ENCODE assay signal across 20 cellular contexts in genomic region chr2:15812187-15812830, GRCh38.
A peak's percentile ranks its signal among the peaks of the same experiment; 100 is the strongest.
DNase-seq lines count a peak whose midpoint lies in the region; ATAC-seq, FAIRE-seq and TF ChIP-seq lines count a peak whose summit lies in the region.
"Had no signal": no experiment of that assay in that cellular context is flagged by ENCODE, and none has a peak within 500 bp of the region (broad histone marks: within the 10 kb centered on the region; RNA-seq: fewer than 3 reads in every experiment).

No MANE protein-coding gene starts in this region.

- intact Hi-C loops in MCF 10A (cut with micrococcal nuclease) (no loop called here), mammary epithelial cell (cut with micrococcal nuclease) (no loop called here), vagina (cut with DNase I) (no loop called here)

- no peak overlapping the region for H3K4me3 Mint-ChIP-seq in MCF 10A (ENCODE audit: unreplicated experiment)
- no peak overlapping the region for H3K4me3 Mint-ChIP-seq in T-helper 17 cell

- ATAC-seq in GM19467 (IDR thresholded peaks at IDR 0.05; ENCODE audit: unreplicated experiment) (no peak), T-helper 17 cell (no peak)

- no peak overlapping the region; the same call in 1 of the 2 replicates for H2BK5ac ChIP-seq in H1 (ENCODE audit: low read depth, low read length)

- H3K4me2 ChIP-seq in mammary epithelial cell (ENCODE audit: insufficient read depth, low read depth, low read length) (no peak overlapping the region), H1 (ENCODE audit: insufficient read depth in 1 of 2, low read depth in 2 of 2, low read length in 2 of 2) (no peak overlapping the region)

- H3K27ac ChIP-seq in mammary epithelial cell (ENCODE audit: insufficient read depth, low read depth, low read length) (no peak overlapping the region), H1 (ENCODE audit: low read depth, low read length) (no peak overlapping the region), vagina (no peak overlapping the region)
- H3K27ac ChIP-seq: BLaER1 treated with 17β-estradiol and CSF1 and Interleukin-3, amounts not matched to agents 10 nM and 100 nM had no signal

- POLR2A ChIA-PET in MCF 10A (lab: Yijun Ruan, JAX), result no interaction called here
- POLR2A ChIA-PET in H1 (lab: Charles Lee; ENCODE audit: partially characterized antibody), result interaction anchor here (1.4 kb wide), 1 partner anchor 12 kb away, joined by 3 read pairs; no protein-coding TSS in a partner anchor

- no peak overlapping the region for H3K56ac ChIP-seq in H1 (replicated peaks; ENCODE audit: insufficient read length, low read depth, low read length)

- CTCF ChIA-PET in MCF 10A (lab: Yijun Ruan, JAX), result interaction anchor here (0.6 kb wide), 1 partner anchor 38 kb away, joined by 3 read pairs; no protein-coding TSS in a partner anchor
- CTCF ChIA-PET in mammary epithelial cell (lab: Charles Lee; ENCODE audit: low non-redundant PET), result no interaction called here
- CTCF ChIA-PET in H1 (lab: Charles Lee; ENCODE audit: partially characterized antibody), result interaction anchor here (0.9 to 2.1 kb wide), 8 partner anchors 8 to 470 kb away, joined by 3 to 6 read pairs (median 4); no protein-coding TSS in a partner anchor

- H4K5ac ChIP-seq in H1 (ENCODE audit: insufficient read length, low read depth, low read length), result no peak overlapping the region

- H3K27me3 ChIP-seq in mammary epithelial cell (ENCODE audit: insufficient read depth, low read length), result no peaks in the 10 kb centered on the region
- H3K27me3 ChIP-seq in H1 (replicated peaks in 1 of 4; ENCODE audit: control insufficient read depth in 3 of 4, extremely low read depth in 1 of 4, insufficient read depth in 3 of 4, low read length in 3 of 4), result no peaks in the 10 kb centered on the region
- H3K27me3 ChIP-seq in vagina, result no peaks in the 10 kb centered on the region
- H3K27me3 ChIP-seq: BLaER1 treated with 17β-estradiol and CSF1 and Interleukin-3, amounts not matched to agents 10 nM and 100 nM had no signal

- H3K79me1 ChIP-seq in H1 (ENCODE audit: low read depth, low read length), result no peaks in the 10 kb centered on the region

- no peaks in the 10 kb centered on the region for H3K79me2 ChIP-seq in mammary epithelial cell (ENCODE audit: insufficient read depth, low read length)
- no peaks in the 10 kb centered on the region for H3K79me2 ChIP-seq in H1 (ENCODE audit: control insufficient read depth in 1 of 2, insufficient read depth in 2 of 2, low read length in 2 of 2)

- no peaks in the 10 kb centered on the region for H3K23me2 ChIP-seq in H1 (ENCODE audit: low read depth, low read length)

- no peaks in the 10 kb centered on the region for H3K4me1 Mint-ChIP-seq in MCF 10A (ENCODE audit: insufficient read depth, unreplicated experiment)
- H3K4me1 Mint-ChIP-seq in T-helper 17 cell, result no peaks in the 10 kb centered on the region

- no peak overlapping the region for H3K23ac ChIP-seq in H1 (ENCODE audit: insufficient read length)

- H2AK5ac ChIP-seq in H1 (ENCODE audit: low read depth, low read length), result no peak overlapping the region

- TF ChIP-seq POLR2A in H1 (IDR thresholded peaks at IDR 0.05; ENCODE audit: control extremely low read depth in 1 of 2, low read depth in 2 of 2, low read length in 2 of 2), result no peak
- no peak for TF ChIP-seq POLR2A in vagina (IDR thresholded peaks at IDR 0.05)

- no peak overlapping the region for H2BK15ac ChIP-seq in H1 (ENCODE audit: low read length)

- H4K91ac ChIP-seq in H1 (replicated peaks; ENCODE audit: insufficient read length, low read length), result no peak overlapping the region

- H2AFZ ChIP-seq in mammary epithelial cell (ENCODE audit: low read depth, low read length), result no peak overlapping the region
- no peak overlapping the region for H2AFZ ChIP-seq in H1 (ENCODE audit: low read length)

- H3K9ac ChIP-seq in mammary epithelial cell (ENCODE audit: insufficient read depth, low read length), result no peak overlapping the region
- no peak overlapping the region for H3K9ac ChIP-seq in H1 (replicated peaks in 1 of 4; ENCODE audit: extremely low read depth in 1 of 4, low read depth in 3 of 4, low read length in 3 of 4)
- H3K9ac ChIP-seq: BLaER1 treated with 17β-estradiol and CSF1 and Interleukin-3, amounts not matched to agents 10 nM and 100 nM had no signal

- H3K18ac ChIP-seq in H1 (ENCODE audit: extremely low read depth, low read length), result no peak overlapping the region

- no peak overlapping the region for H4K8ac ChIP-seq in H1 (ENCODE audit: extremely low read depth, insufficient read depth, low read length)

- H3K9me3 Mint-ChIP-seq in MCF 10A (ENCODE audit: unreplicated experiment), result no peaks in the 10 kb centered on the region

- no peaks in the 10 kb centered on the region for H3K4me1 ChIP-seq in mammary epithelial cell (ENCODE audit: insufficient read depth, low read length)
- peaks cover 0 to 29% (median 10%) of the 10 kb centered on the region in 4 experiments; a peak in 6 of 7 replicates for H3K4me1 ChIP-seq in H1 (replicated peaks in 1 of 4; ENCODE audit: control insufficient read depth in 3 of 4, insufficient read depth in 4 of 4, low read length in 3 of 4)
- H3K4me1 ChIP-seq in vagina, result no peaks in the 10 kb centered on the region

- no peak overlapping the region for H2BK20ac ChIP-seq in H1 (ENCODE audit: low read length)

- no peak overlapping the region; the same call in 1 of the 2 replicates for H2BK12ac ChIP-seq in H1 (ENCODE audit: low read depth, low read length)

- H4K20me1 ChIP-seq in mammary epithelial cell (ENCODE audit: insufficient read depth, low read length), result no peaks in the 10 kb centered on the region
- H4K20me1 ChIP-seq in H1 (replicated peaks in 1 of 2; ENCODE audit: control insufficient read depth in 1 of 2, insufficient read depth in 2 of 2, low read length in 2 of 2), result no peaks in the 10 kb centered on the region
- H4K20me1 ChIP-seq: BLaER1 treated with 17β-estradiol and CSF1 and Interleukin-3, amounts not matched to agents 10 nM and 100 nM had no signal

- TF ChIP-seq EP300 in H1 (IDR thresholded peaks at IDR 0.05; ENCODE audit: borderline replicate concordance in 1 of 2, low read depth in 2 of 2, low read length in 2 of 2), result no peak

- H3K9me3 ChIP-seq in mammary epithelial cell (replicated peaks; ENCODE audit: insufficient read depth, low read length) (peaks cover 7% of the 10 kb centered on the region), H1 (ENCODE audit: insufficient read depth in 2 of 2, low read depth in 1 of 2, low read length in 1 of 2) (no peaks in the 10 kb centered on the region), T-helper 17 cell (ENCODE audit: control insufficient read depth, low read length, poor library complexity, severe bottlenecking) (no peaks in the 10 kb centered on the region), vagina (no peaks in the 10 kb centered on the region)

- H2BK120ac ChIP-seq in H1 (replicated peaks; ENCODE audit: low read depth, low read length), result no peak overlapping the region

- H3K36me3 Mint-ChIP-seq in MCF 10A (ENCODE audit: insufficient read depth, unreplicated experiment), result no peaks in the 10 kb centered on the region
- H3K36me3 Mint-ChIP-seq in T-helper 17 cell (ENCODE audit: low read depth), result no peaks in the 10 kb centered on the region

- in situ Hi-C loops in mammary epithelial cell (cut with MboI; ENCODE audit: low sequenced_read_pairs in 2 of 2), result no loop called here

- H3K27me3 Mint-ChIP-seq in MCF 10A (ENCODE audit: insufficient read depth, unreplicated experiment) (peaks cover 61% of the 10 kb centered on the region), T-helper 17 cell (peaks cover 26% of the 10 kb centered on the region)

- no peak overlapping the region for H3K4ac ChIP-seq in H1 (replicated peaks; ENCODE audit: insufficient read length, low read depth, low read length)

- FAIRE-seq in H1 (lab: Jason Lieb, UNC), result peak; percentile 45

- H3K27ac Mint-ChIP-seq in MCF 10A (ENCODE audit: low read depth, unreplicated experiment) (no peak overlapping the region), T-helper 17 cell (no peak overlapping the region)

- dilution Hi-C loops in mammary epithelial cell (cut with HindIII; ENCODE audit: low sequenced_read_pairs), result no loop called here

- WGBS in mammary epithelial cell (ENCODE audit: low coverage, missing lambda C conversion rate), result 77% methylated on average over 10 of the region's 10 CpGs
- WGBS in H1 (ENCODE audit: extremely low coverage in 1 of 2, insufficient coverage in 1 of 2, insufficient read length in 1 of 2, insufficient replicate concordance in 2 of 2, low coverage in 1 of 2, low lambda C conversion rate in 2 of 2, missing lambda C conversion rate in 1 of 2), 2 experiments, result 79% methylated on average over 10 of the region's 10 CpGs; no CpG with 5 or more reads in 1 of the 2 experiments

- H3K14ac ChIP-seq in H1 (ENCODE audit: insufficient read length), result no peak overlapping the region

- peak; percentile 6 for DNase-seq in MCF 10A (ENCODE audit: unreplicated experiment)
- no peak for DNase-seq in mammary epithelial cell
- DNase-seq in H1 (ENCODE audit: low read depth in 1 of 2, low spot score in 2 of 2), result no peak
- DNase-seq in middle frontal gyrus (ENCODE audit: extremely low spot score, low spot score), result peak; percentile 23
- DNase-seq in OCI-M2 (lab: John Stamatoyannopoulos, UW; ENCODE audit: unreplicated experiment), result no peak
- DNase-seq in T-helper 17 cell, result no peak
- DNase-seq in vagina (ENCODE audit: extremely low spot score in 2 of 2), result no peak
- DNase-seq: 8988T, DMS153, EL, HCEC 1CT, KG1, NCI-H1092 treated with DMSO at 0.1 percent for 48 hours, NCI-H1694, NCI-H2107, NCI-H345, NCI-H748 treated with DMSO at 0.1 percent for 48 hours, SW 1271 had no signal

- no peak; a peak in 1 of 4 replicates for TF ChIP-seq RAD21 in H1 (IDR thresholded peaks at IDR 0.05 in 1 of 2, conservative IDR thresholded peaks at IDR 0.05 in 1 of 2; ENCODE audit: low read depth in 2 of 2, low read length in 2 of 2)

- TF ChIP-seq CTCF in MCF 10A (IDR thresholded peaks at IDR 0.05; ENCODE audit: unreplicated experiment), result no peak
- no peak for TF ChIP-seq CTCF in mammary epithelial cell (conservative IDR thresholded peaks at IDR 0.05 in 1 of 2, IDR thresholded peaks at IDR 0.05 in 1 of 2; ENCODE audit: extremely low read depth in 1 of 2, insufficient read depth in 1 of 2, low read depth in 1 of 2, low read length in 2 of 2)
- TF ChIP-seq CTCF in H1 (IDR thresholded peaks at IDR 0.05; ENCODE audit: control extremely low read depth in 1 of 3, insufficient read depth in 1 of 3, low read depth in 1 of 3, low read length in 3 of 3), result no peak
- TF ChIP-seq CTCF in vagina (IDR thresholded peaks at IDR 0.05), result no peak

- no peak overlapping the region for H3K4me3 ChIP-seq in mammary epithelial cell (replicated peaks in 1 of 3; ENCODE audit: insufficient read depth in 1 of 3, low read depth in 2 of 3, low read length in 3 of 3)
- no peak overlapping the region for H3K4me3 ChIP-seq in H1 (ENCODE audit: extremely low read depth in 1 of 4, insufficient read depth in 2 of 4, low read depth in 3 of 4, low read length in 4 of 4)
- H3K4me3 ChIP-seq in vagina, result no peak overlapping the region
- H3K4me3 ChIP-seq: BLaER1 treated with 17β-estradiol and CSF1 and Interleukin-3, amounts not matched to agents 10 nM and 100 nM had no signal

- H3K36me3 ChIP-seq in mammary epithelial cell (ENCODE audit: insufficient read depth, low read length), result no peaks in the 10 kb centered on the region
- no peaks in the 10 kb centered on the region for H3K36me3 ChIP-seq in H1 (ENCODE audit: control insufficient read depth in 2 of 4, insufficient read depth in 4 of 4, low read length in 3 of 4)
- H3K36me3 ChIP-seq in vagina, result no peaks in the 10 kb centered on the region
- H3K36me3 ChIP-seq: BLaER1 treated with 17β-estradiol and CSF1 and Interleukin-3, amounts not matched to agents 10 nM and 100 nM had no signal

- BruUV-seq in MCF 10A (replicated peaks; lab: Mats Ljungman, UMichigan), result no TSS peak
- no TSS peak for BruUV-seq in mammary epithelial cell (replicated peaks; lab: Mats Ljungman, UMichigan)

Comparison
In these comparisons a context has a peak if more than half of its experiments do, and no peak if none do; other contexts are left out.
1. DNase-seq: peak in MCF 10A (single experiment) and middle frontal gyrus (single experiment); none in mammary epithelial cell (single experiment), H1 (0 of 2), OCI-M2 (single experiment), T-helper 17 cell (0 of 3) and vagina (0 of 2).